Comparison of ENCODE assay signal across 1 cellular context in genomic region chr4:173345648-173346047, GRCh38.
TF ChIP-seq lines count a peak whose summit lies in the region.

No MANE protein-coding gene starts in this region.

TF ChIP-seq in IMR-90, 13 proteins besides CTCF, POLR2A, EP300 and RAD21 (continued from another document):
- TF ChIP-seq FOS (IDR thresholded peaks at IDR 0.05; ENCODE audit: low read depth, low read length): no peak
- no peak for TF ChIP-seq BHLHE40 (IDR thresholded peaks at IDR 0.05; ENCODE audit: low read depth, low read length)
- TF ChIP-seq MXI1 (IDR thresholded peaks at IDR 0.05; ENCODE audit: borderline replicate concordance, low read depth, low read length): no peak
- no peak for TF ChIP-seq CHD1 (IDR thresholded peaks at IDR 0.05; ENCODE audit: low read depth, low read length)
- no peak for TF ChIP-seq USF2 (IDR thresholded peaks at IDR 0.05; ENCODE audit: low read depth, low read length)
- no peak for TF ChIP-seq RCOR1 (IDR thresholded peaks at IDR 0.05; ENCODE audit: insufficient replicate concordance, low read length)
- no peak for TF ChIP-seq SMC3 (IDR thresholded peaks at IDR 0.05; ENCODE audit: low read depth, low read length)
- no peak for TF ChIP-seq ELK1 (IDR thresholded peaks at IDR 0.05; ENCODE audit: borderline replicate concordance, low read depth, low read length)
- TF ChIP-seq NFE2L2 (IDR thresholded peaks at IDR 0.05; ENCODE audit: low read depth, low read length): no peak
- no peak for TF ChIP-seq MAFK (IDR thresholded peaks at IDR 0.05; ENCODE audit: low read depth, low read length)
